Comparison of ENCODE assay signal across 1 cellular context in genomic region chr5:135869935-135870334, GRCh38.
TF ChIP-seq lines count a peak whose summit lies in the region.

No MANE protein-coding gene starts in this region.

TF ChIP-seq in HepG2, 621 proteins besides CTCF, POLR2A, EP300 and RAD21:
- TF ChIP-seq PPARG (CRISPR knock-in tag; conservative IDR thresholded peaks at IDR 0.05) (peak; percentile 58; the same call in 1 of the 2 replicates), GATAD2A (CRISPR knock-in tag; IDR thresholded peaks at IDR 0.05) (peak; percentile 20; the same call in 1 of the 2 replicates), NFRKB (IDR thresholded peaks at IDR 0.05) (no peak), ZGPAT (CRISPR knock-in tag; IDR thresholded peaks at IDR 0.05) (peak; percentile 11; the same call in 1 of the 2 replicates), HNF4G (IDR thresholded peaks at IDR 0.05; ENCODE audit: borderline replicate concordance, low read depth, low read length) (peak; percentile 19; the same call in 1 of the 2 replicates), HNF4G (CRISPR knock-in tag; IDR thresholded peaks at IDR 0.05; ENCODE audit: borderline replicate concordance, low read depth) (no peak), FOXA3 (CRISPR knock-in tag; IDR thresholded peaks at IDR 0.05) (peak; percentile 31; the same call in 1 of the 2 replicates), HNF4A (CRISPR knock-in tag; IDR thresholded peaks at IDR 0.05) (peak; percentile 82), PTBP1 (IDR thresholded peaks at IDR 0.05; ENCODE audit: low read depth, low read length, poor library complexity, severe bottlenecking) (no peak), HOXA5 (CRISPR knock-in tag; IDR thresholded peaks at IDR 0.05) (no peak), FOXO1 (CRISPR knock-in tag; IDR thresholded peaks at IDR 0.05) (peak; percentile 62), CEBPG (CRISPR knock-in tag; IDR thresholded peaks at IDR 0.05) (0 out of 2 replicates have a peak, but pooled peaks have one; percentile 28), RXRB (CRISPR knock-in tag; IDR thresholded peaks at IDR 0.05; ENCODE audit: borderline replicate concordance) (0 out of 2 replicates have a peak, but pooled peaks have one; percentile 23), KLF6 (CRISPR knock-in tag; IDR thresholded peaks at IDR 0.05) (0 out of 2 replicates have a peak, but pooled peaks have one; percentile 49), TGIF2 (CRISPR knock-in tag; IDR thresholded peaks at IDR 0.05) (0 out of 2 replicates have a peak, but pooled peaks have one; percentile 29), RARA (CRISPR knock-in tag; IDR thresholded peaks at IDR 0.05) (0 out of 2 replicates have a peak, but pooled peaks have one; percentile 6)
